Comparison of ENCODE assay signal across 8 cellular contexts in genomic region chr9:122228906-122229837, GRCh38. TPM values are rescaled to one million over a fixed set of nuclear protein-coding genes. Genes with fewer than 3 reads are reported as not detected.
DNase-seq lines count a peak whose midpoint lies in the region; ATAC-seq and TF ChIP-seq lines count a peak whose summit lies in the region.

Gene LHX6 (minus strand): TSS chr9:122228957. CDS start chr9:122228740, 217 bp downstream.

- ATAC-seq in HG03095 (IDR thresholded peaks at IDR 0.05; ENCODE audit: unreplicated experiment) (no peak), HG02970 (IDR thresholded peaks at IDR 0.05; ENCODE audit: low FRiP score, unreplicated experiment) (no peak)

- H3K27me3 ChIP-seq in adrenal gland (peaks cover 73% of the 10 kb centered on the region), suprapubic skin (peaks cover 72% of the 10 kb centered on the region)

- H3K27ac ChIP-seq in adrenal gland (no peak within 1 kb of the TSS), suprapubic skin (no peak within 1 kb of the TSS)

- TF ChIP-seq CTCF in adrenal gland (IDR thresholded peaks at IDR 0.05) = no peak
- TF ChIP-seq CTCF in suprapubic skin (IDR thresholded peaks at IDR 0.05) = no peak

- H3K9me3 ChIP-seq in adrenal gland (replicated peaks in 1 of 3) (no peaks in the 10 kb centered on the region), suprapubic skin (no peaks in the 10 kb centered on the region)

- intact Hi-C loops in adrenal gland (cut with DNase I) = no loop called here

- no peak for TF ChIP-seq EP300 in suprapubic skin (IDR thresholded peaks at IDR 0.05)

- H3K4me3 ChIP-seq in adrenal gland (peak within 1 kb of the TSS in 2 of 4 donors; percentile 6 to 55), suprapubic skin (peak within 1 kb of the TSS; percentile 53)

- DNase-seq in NCI-H1417 (lab: John Stamatoyannopoulos, UW) = peak; percentile 16 to 68 (median 64)
- no peak for DNase-seq in NCI-H1417 treated with DMSO at 0.1 percent for 48 hours (lab: John Stamatoyannopoulos, UW)
- peak in 4 of 7 donors; percentile 34 to 46 (median 42) for DNase-seq in adrenal gland
- DNase-seq in iPS-NIHi7 (ENCODE audit: extremely low spot score) = peak; percentile 15
- DNase-seq in suprapubic skin (ENCODE audit: low spot score in 2 of 2) = no peak
- DNase-seq in germinal center (ENCODE audit: low spot score) = no peak

- 12 to 32% (median 15%) methylated on average over 14 to 29 of the region's 29 CpGs for WGBS in adrenal gland, 4 donors
- 18% methylated on average over 23 of the region's 29 CpGs for WGBS in suprapubic skin

- TF ChIP-seq POLR2A in adrenal gland (IDR thresholded peaks at IDR 0.05) (no peak), suprapubic skin (IDR thresholded peaks at IDR 0.05) (no peak)

- H3K4me1 ChIP-seq in adrenal gland (replicated peaks in 1 of 2) = peaks cover 11 to 19% of the 10 kb centered on the region in 2 donors
- peaks cover 34% of the 10 kb centered on the region for H3K4me1 ChIP-seq in suprapubic skin

- H3K36me3 ChIP-seq in adrenal gland (replicated peaks in 1 of 2) (no peaks in the 10 kb centered on the region), suprapubic skin (no peaks in the 10 kb centered on the region)

RNA-seq across cellular contexts. Expression of gene LHX6, which starts in this region (rescaled TPM):
- total RNA-seq in adrenal gland (1 to 10 TPM in 7 of 8 donors, under 1 TPM in 1; 0.48 to 3.6 (median 1.7) TPM), suprapubic skin (1 to 10 TPM; 1.4 to 7.3 (median 3.4) TPM)
- 1 to 10 TPM in 2 of 3 donors, under 1 TPM in 1; 0.46 to 1.7 (median 1.0) TPM for polyA plus RNA-seq in adrenal gland

Comparison
In these comparisons a context has a peak if more than half of its experiments do, and no peak if none do; other contexts are left out.
1. DNase-seq: peak in NCI-H1417 (3 of 3), adrenal gland (4 of 7) and iPS-NIHi7 (single experiment); none in NCI-H1417 treated with DMSO at 0.1 percent for 48 hours (single experiment), suprapubic skin (0 of 2) and germinal center (single experiment).